ENCODE assay signal across 29 cellular contexts in the genomic region with DNA sequence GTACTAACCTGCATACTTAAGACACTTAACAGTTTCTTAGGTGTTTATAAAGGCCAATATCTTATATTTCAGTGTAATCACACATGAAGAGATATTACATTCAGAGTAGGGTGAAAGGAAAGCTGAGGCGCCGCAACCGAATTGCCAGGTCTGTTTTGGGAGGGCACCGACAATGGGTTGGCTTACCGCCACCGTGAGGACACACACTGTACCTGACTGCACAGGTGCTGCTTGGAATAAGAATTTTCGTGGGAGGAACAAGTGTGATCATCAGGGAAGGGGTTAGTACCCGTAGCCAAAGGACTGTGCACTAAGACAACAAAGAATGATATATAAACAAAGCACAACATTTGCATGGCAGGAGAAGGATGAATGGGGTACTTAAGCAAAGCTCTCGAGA.
"Had no signal": no experiment of that assay in that cellular context is flagged by ENCODE, and none has a peak within 500 bp of the region (broad histone marks: within the 10 kb centered on the region; RNA-seq: fewer than 3 reads in every experiment).

No MANE protein-coding gene starts in this region.

- H3K27ac Mint-ChIP-seq: activated CD4-positive, alpha-beta memory T cell treated with anti-CD3 and anti-CD28 coated beads, Interleukin-2, amount 10 ng/mL, durations not matched to agents 7 days and 5 days; activated CD4-positive, alpha-beta T cell treated with anti-CD3 and anti-CD28 coated beads, Interleukin-2, amount 10 ng/mL, durations not matched to agents 7 days and 5 days; activated naive CD4-positive, alpha-beta T cell treated with anti-CD3 and anti-CD28 coated beads, Interleukin-2, amount 50 U/mL, for 24 hours; activated naive CD8-positive, alpha-beta T cell treated with anti-CD3 and anti-CD28 coated beads, Interleukin-2, amount 50 U/mL, for 24 hours; activated T-helper 2 cell treated with anti-CD3 and anti-CD28 coated beads, Interferon-gamma antibody, Interleukin-2, Interleukin-4, amounts not matched to agents 10 μg/mL and 5 μg/mL and 100 μg/mL, durations not matched to agents 14 hours and 24 hours and 36 hours; dendritic cell treated with granulocyte-macrophage colony-stimulating factor and Interleukin-4, amounts not matched to agents 40 ng/mL and 50 ng/mL, for 4 days; immature natural killer cell; mesothelial cell of epicardium; naive thymus-derived CD4-positive, alpha-beta T cell; progenitor cell of endocrine pancreas; stimulated activated naive CD8-positive, alpha-beta T cell treated with anti-CD3 and anti-CD28 coated beads, Interleukin-15, Interleukin-2, amounts not matched to agents 100 ng/mL and 50 ng/mL, for 24 hours; T-helper 17 cell had no signal

- H3K4me1 Mint-ChIP-seq: activated CD4-positive, alpha-beta memory T cell treated with anti-CD3 and anti-CD28 coated beads, Interleukin-2, amount 10 ng/mL, durations not matched to agents 7 days and 5 days; activated CD4-positive, alpha-beta T cell treated with anti-CD3 and anti-CD28 coated beads, Interleukin-2, amount 10 ng/mL, durations not matched to agents 7 days and 5 days; activated naive CD4-positive, alpha-beta T cell treated with anti-CD3 and anti-CD28 coated beads, Interleukin-2, amount 50 U/mL, for 24 hours; activated naive CD8-positive, alpha-beta T cell treated with anti-CD3 and anti-CD28 coated beads, Interleukin-2, amount 50 U/mL, for 24 hours; central memory CD8-positive, alpha-beta T cell; immature natural killer cell; naive thymus-derived CD4-positive, alpha-beta T cell; T-helper 17 cell had no signal

- H3K4me1 ChIP-seq: breast epithelium, gastroesophageal sphincter, right lobe of liver, upper lobe of left lung had no signal

- ATAC-seq: activated naive CD8-positive, alpha-beta T cell treated with anti-CD3 and anti-CD28 coated beads, Interleukin-2, amount 50 U/mL, for 24 hours; gastroesophageal sphincter; left colon; naive thymus-derived CD4-positive, alpha-beta T cell; right lobe of liver; T-helper 17 cell had no signal

- H3K36me3 ChIP-seq: breast epithelium, gastroesophageal sphincter, ovary, right lobe of liver, upper lobe of left lung had no signal

- H3K27ac ChIP-seq: breast epithelium, gastroesophageal sphincter, ovary, right lobe of liver, upper lobe of left lung had no signal

- H3K27me3 Mint-ChIP-seq: activated CD4-positive, alpha-beta memory T cell treated with anti-CD3 and anti-CD28 coated beads, Interleukin-2, amount 10 ng/mL, durations not matched to agents 7 days and 5 days; activated naive CD4-positive, alpha-beta T cell treated with anti-CD3 and anti-CD28 coated beads, Interleukin-2, amount 50 U/mL, for 24 hours; activated naive CD8-positive, alpha-beta T cell treated with anti-CD3 and anti-CD28 coated beads, Interleukin-2, amount 50 U/mL, for 24 hours; central memory CD8-positive, alpha-beta T cell; dendritic cell treated with granulocyte-macrophage colony-stimulating factor and Interleukin-4, amounts not matched to agents 40 ng/mL and 50 ng/mL, for 4 days; progenitor cell of endocrine pancreas; T-helper 17 cell had no signal

- H3K4me3 ChIP-seq: breast epithelium, gastroesophageal sphincter, ovary, right lobe of liver, upper lobe of left lung had no signal

- H3K27me3 ChIP-seq: breast epithelium, gastroesophageal sphincter, ovary, right lobe of liver, upper lobe of left lung had no signal

- H3K4me3 Mint-ChIP-seq: activated CD4-positive, alpha-beta memory T cell treated with anti-CD3 and anti-CD28 coated beads, Interleukin-2, amount 10 ng/mL, durations not matched to agents 7 days and 5 days; activated CD4-positive, alpha-beta T cell treated with anti-CD3 and anti-CD28 coated beads, Interleukin-2, amount 10 ng/mL, durations not matched to agents 7 days and 5 days; activated naive CD4-positive, alpha-beta T cell treated with anti-CD3 and anti-CD28 coated beads, Interleukin-2, amount 50 U/mL, for 24 hours; activated naive CD8-positive, alpha-beta T cell treated with anti-CD3 and anti-CD28 coated beads, Interleukin-2, amount 50 U/mL, for 24 hours; central memory CD8-positive, alpha-beta T cell; dendritic cell treated with granulocyte-macrophage colony-stimulating factor and Interleukin-4, amounts not matched to agents 40 ng/mL and 50 ng/mL, for 4 days; immature natural killer cell; mesothelial cell of epicardium; naive thymus-derived CD4-positive, alpha-beta T cell; stimulated activated naive CD8-positive, alpha-beta T cell treated with anti-CD3 and anti-CD28 coated beads, Interleukin-15, Interleukin-2, amounts not matched to agents 100 ng/mL and 50 ng/mL, for 24 hours; T-helper 17 cell had no signal

- H3K9me3 Mint-ChIP-seq: activated CD4-positive, alpha-beta T cell treated with anti-CD3 and anti-CD28 coated beads, Interleukin-2, amount 10 ng/mL, durations not matched to agents 7 days and 5 days; activated naive CD4-positive, alpha-beta T cell treated with anti-CD3 and anti-CD28 coated beads, Interleukin-2, amount 50 U/mL, for 24 hours; dendritic cell treated with granulocyte-macrophage colony-stimulating factor and Interleukin-4, amounts not matched to agents 40 ng/mL and 50 ng/mL, for 4 days had no signal

- H3K36me3 Mint-ChIP-seq: activated naive CD4-positive, alpha-beta T cell treated with anti-CD3 and anti-CD28 coated beads, Interleukin-2, amount 50 U/mL, for 24 hours; mesothelial cell of epicardium had no signal

- DNase-seq: activated CD4-positive, alpha-beta memory T cell treated with anti-CD3 and anti-CD28 coated beads, Interleukin-2, amount 10 ng/mL, durations not matched to agents 7 days and 5 days; activated CD4-positive, alpha-beta T cell treated with anti-CD3 and anti-CD28 coated beads for 1 hour; activated CD4-positive, alpha-beta T cell treated with anti-CD3 and anti-CD28 coated beads, Interleukin-2, amount 10 ng/mL, durations not matched to agents 7 days and 5 days; activated CD8-positive, alpha-beta memory T cell treated with anti-CD3 and anti-CD28 coated beads, Interleukin-2, amount 50 U/mL, for 48 hours; activated naive CD8-positive, alpha-beta T cell treated with anti-CD3 and anti-CD28 coated beads, Interleukin-2, amount 50 U/mL, for 24 hours; activated T-cell treated with anti-CD3 and anti-CD28 coated beads, Interleukin-2, amount 50 U/mL, for 48 hours; amygdala; effector CD8-positive, alpha-beta T cell; erythroblast; hippocampal formation; immature natural killer cell; kidney; left colon; naive thymus-derived CD4-positive, alpha-beta T cell; ovary; right lobe of liver; stimulated activated CD4-positive, alpha-beta T cell treated with anti-CD3 and anti-CD28 coated beads, Interleukin-12 subunit alpha, Interleukin-12 subunit beta, amount 100 ng/mL, for 4 hours; stimulated activated CD4-positive, alpha-beta T cell treated with anti-CD3 and anti-CD28 coated beads, Interleukin-4, amount 100 ng/mL, for 1 hour; T-helper 17 cell had no signal

- H3K9me3 ChIP-seq: breast epithelium, gastroesophageal sphincter, ovary, right lobe of liver, upper lobe of left lung had no signal
